ENCODE assay signal across 2 cellular contexts in the genomic region with DNA sequence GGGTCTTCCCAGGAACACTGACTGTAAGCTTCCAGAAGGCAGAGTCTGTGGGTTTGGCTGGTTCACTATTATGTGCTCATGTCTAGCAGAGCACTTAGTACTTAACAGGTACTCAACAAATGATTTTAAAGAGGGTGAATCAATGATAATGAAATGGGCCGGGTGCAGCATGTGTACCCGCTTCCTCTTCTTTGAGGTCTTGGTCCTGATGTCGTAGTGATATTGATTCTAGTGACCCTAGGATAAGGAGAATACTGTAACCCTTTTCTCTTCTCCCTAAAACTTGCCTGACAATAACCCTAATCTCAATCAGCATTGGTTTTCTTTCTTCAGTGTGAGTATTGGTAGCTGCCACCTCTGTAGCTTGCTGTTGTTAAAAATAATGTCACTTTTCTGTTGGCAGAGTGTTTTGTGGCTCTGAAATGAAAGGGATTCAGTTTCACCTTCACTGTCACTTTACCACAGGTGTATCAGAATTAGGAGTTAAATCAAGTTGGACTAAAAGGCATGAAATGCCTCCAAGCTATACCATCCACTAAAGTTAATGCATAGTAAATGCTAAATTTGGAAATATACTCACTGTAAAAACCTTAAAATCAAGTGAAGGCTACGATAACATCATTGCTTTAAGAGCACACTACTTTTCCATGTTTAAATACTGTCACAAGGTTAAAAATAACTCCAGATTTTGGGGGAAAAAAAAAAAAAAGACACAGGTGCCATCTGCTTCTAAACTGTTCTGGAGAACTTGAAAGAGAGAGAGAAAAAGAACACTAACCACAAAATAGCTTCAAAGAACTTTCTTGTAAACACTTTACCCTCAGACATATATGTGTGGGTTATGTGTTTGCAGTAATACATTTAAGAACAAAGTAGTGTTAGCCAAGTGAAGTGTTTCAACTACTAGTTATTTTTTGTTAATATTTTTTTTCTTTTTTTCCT.
TF ChIP-seq lines count a peak whose summit lies in the region.

No MANE protein-coding gene starts in this region.

TF ChIP-seq in GM12891, 5 proteins besides CTCF, POLR2A, EP300 and RAD21:
- TF ChIP-seq TAF1 (IDR thresholded peaks at IDR 0.05; ENCODE audit: low read depth, low read length) (no peak), SPI1 (IDR thresholded peaks at IDR 0.05; ENCODE audit: low read depth, low read length) (peak; percentile 91)

TF ChIP-seq in GM12878, 131 proteins besides CTCF, POLR2A, EP300 and RAD21 (continues in another document):
- no peak for TF ChIP-seq PAX5 (IDR thresholded peaks at IDR 0.05; ENCODE audit: borderline replicate concordance, low read depth, low read length)
- TF ChIP-seq WRNIP1 (IDR thresholded peaks at IDR 0.05; ENCODE audit: borderline replicate concordance, low read depth, low read length), result no peak
- TF ChIP-seq, protein P1, sequence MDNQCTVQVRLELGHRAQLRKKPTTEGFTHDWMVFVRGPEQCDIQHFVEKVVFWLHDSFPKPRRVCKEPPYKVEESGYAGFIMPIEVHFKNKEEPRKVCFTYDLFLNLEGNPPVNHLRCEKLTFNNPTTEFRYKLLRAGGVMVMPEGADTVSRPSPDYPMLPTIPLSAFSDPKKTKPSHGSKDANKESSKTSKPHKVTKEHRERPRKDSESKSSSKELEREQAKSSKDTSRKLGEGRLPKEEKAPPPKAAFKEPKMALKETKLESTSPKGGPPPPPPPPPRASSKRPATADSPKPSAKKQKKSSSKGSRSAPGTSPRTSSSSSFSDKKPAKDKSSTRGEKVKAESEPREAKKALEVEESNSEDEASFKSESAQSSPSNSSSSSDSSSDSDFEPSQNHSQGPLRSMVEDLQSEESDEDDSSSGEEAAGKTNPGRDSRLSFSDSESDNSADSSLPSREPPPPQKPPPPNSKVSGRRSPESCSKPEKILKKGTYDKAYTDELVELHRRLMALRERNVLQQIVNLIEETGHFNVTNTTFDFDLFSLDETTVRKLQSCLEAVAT (IDR thresholded peaks at IDR 0.05), result 0 out of 2 replicates have a peak, but pooled peaks have one; percentile 5
- no peak for TF ChIP-seq NR2F1 (conservative IDR thresholded peaks at IDR 0.05)
- TF ChIP-seq MYC (IDR thresholded peaks at IDR 0.05; ENCODE audit: insufficient read depth, insufficient read length, insufficient replicate concordance, low read length, severe bottlenecking), result no peak
- TF ChIP-seq SMARCA5 (IDR thresholded peaks at IDR 0.05), result no peak
- no peak for TF ChIP-seq ZNF274 (IDR thresholded peaks at IDR 0.05; ENCODE audit: insufficient read depth, insufficient read length)
- no peak for TF ChIP-seq TARDBP (IDR thresholded peaks at IDR 0.05; ENCODE audit: borderline replicate concordance)
- TF ChIP-seq SREBF1 (IDR thresholded peaks at IDR 0.05; ENCODE audit: low read length), result no peak
- TF ChIP-seq CEBPB (IDR thresholded peaks at IDR 0.05; ENCODE audit: borderline replicate concordance in 1 of 2, low read depth in 2 of 2, low read length in 2 of 2), result no peak
- TF ChIP-seq, protein P2, sequence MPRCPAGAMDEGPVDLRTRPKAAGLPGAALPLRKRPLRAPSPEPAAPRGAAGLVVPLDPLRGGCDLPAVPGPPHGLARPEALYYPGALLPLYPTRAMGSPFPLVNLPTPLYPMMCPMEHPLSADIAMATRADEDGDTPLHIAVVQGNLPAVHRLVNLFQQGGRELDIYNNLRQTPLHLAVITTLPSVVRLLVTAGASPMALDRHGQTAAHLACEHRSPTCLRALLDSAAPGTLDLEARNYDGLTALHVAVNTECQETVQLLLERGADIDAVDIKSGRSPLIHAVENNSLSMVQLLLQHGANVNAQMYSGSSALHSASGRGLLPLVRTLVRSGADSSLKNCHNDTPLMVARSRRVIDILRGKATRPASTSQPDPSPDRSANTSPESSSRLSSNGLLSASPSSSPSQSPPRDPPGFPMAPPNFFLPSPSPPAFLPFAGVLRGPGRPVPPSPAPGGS (IDR thresholded peaks at IDR 0.05; ENCODE audit: borderline replicate concordance, insufficient read depth, low read depth, low read length, poor library complexity, severe bottlenecking), result no peak
- TF ChIP-seq NRF1 (conservative IDR thresholded peaks at IDR 0.05; ENCODE audit: low read depth, low read length), result no peak
- TF ChIP-seq ASH2L (IDR thresholded peaks at IDR 0.05; ENCODE audit: borderline replicate concordance, low read depth), result no peak
- peak; percentile 59 to 79; a peak in 3 of 4 replicates for TF ChIP-seq IKZF2 (IDR thresholded peaks at IDR 0.05)
- TF ChIP-seq PAX8 (IDR thresholded peaks at IDR 0.05), result no peak
- TF ChIP-seq ZNF207 (IDR thresholded peaks at IDR 0.05; ENCODE audit: borderline replicate concordance), result no peak
- TF ChIP-seq TBL1XR1 (IDR thresholded peaks at IDR 0.05; ENCODE audit: low read depth, low read length), result no peak
- no peak for TF ChIP-seq NR2C2 (IDR thresholded peaks at IDR 0.05; ENCODE audit: borderline replicate concordance, control insufficient read depth, insufficient read length, low read depth)
- no peak for TF ChIP-seq EGR1 (IDR thresholded peaks at IDR 0.05; ENCODE audit: borderline replicate concordance in 1 of 2, low read depth in 2 of 2, low read length in 2 of 2)
- TF ChIP-seq, protein P3, sequence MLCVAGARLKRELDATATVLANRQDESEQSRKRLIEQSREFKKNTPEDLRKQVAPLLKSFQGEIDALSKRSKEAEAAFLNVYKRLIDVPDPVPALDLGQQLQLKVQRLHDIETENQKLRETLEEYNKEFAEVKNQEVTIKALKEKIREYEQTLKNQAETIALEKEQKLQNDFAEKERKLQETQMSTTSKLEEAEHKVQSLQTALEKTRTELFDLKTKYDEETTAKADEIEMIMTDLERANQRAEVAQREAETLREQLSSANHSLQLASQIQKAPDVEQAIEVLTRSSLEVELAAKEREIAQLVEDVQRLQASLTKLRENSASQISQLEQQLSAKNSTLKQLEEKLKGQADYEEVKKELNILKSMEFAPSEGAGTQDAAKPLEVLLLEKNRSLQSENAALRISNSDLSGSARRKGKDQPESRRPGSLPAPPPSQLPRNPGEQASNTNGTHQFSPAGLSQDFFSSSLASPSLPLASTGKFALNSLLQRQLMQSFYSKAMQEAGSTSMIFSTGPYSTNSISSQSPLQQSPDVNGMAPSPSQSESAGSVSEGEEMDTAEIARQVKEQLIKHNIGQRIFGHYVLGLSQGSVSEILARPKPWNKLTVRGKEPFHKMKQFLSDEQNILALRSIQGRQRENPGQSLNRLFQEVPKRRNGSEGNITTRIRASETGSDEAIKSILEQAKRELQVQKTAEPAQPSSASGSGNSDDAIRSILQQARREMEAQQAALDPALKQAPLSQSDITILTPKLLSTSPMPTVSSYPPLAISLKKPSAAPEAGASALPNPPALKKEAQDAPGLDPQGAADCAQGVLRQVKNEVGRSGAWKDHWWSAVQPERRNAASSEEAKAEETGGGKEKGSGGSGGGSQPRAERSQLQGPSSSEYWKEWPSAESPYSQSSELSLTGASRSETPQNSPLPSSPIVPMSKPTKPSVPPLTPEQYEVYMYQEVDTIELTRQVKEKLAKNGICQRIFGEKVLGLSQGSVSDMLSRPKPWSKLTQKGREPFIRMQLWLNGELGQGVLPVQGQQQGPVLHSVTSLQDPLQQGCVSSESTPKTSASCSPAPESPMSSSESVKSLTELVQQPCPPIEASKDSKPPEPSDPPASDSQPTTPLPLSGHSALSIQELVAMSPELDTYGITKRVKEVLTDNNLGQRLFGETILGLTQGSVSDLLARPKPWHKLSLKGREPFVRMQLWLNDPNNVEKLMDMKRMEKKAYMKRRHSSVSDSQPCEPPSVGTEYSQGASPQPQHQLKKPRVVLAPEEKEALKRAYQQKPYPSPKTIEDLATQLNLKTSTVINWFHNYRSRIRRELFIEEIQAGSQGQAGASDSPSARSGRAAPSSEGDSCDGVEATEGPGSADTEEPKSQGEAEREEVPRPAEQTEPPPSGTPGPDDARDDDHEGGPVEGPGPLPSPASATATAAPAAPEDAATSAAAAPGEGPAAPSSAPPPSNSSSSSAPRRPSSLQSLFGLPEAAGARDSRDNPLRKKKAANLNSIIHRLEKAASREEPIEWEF (IDR thresholded peaks at IDR 0.05; ENCODE audit: insufficient replicate concordance, low read depth, low read length), result no peak
- peak; percentile 61 for TF ChIP-seq IKZF1 (conservative IDR thresholded peaks at IDR 0.05)
- no peak for TF ChIP-seq KAT2A (conservative IDR thresholded peaks at IDR 0.05; ENCODE audit: control insufficient read depth, low read depth, low read length)
- TF ChIP-seq RELA (IDR thresholded peaks at IDR 0.05; ENCODE audit: borderline replicate concordance, partially characterized antibody), result no peak
- no peak for TF ChIP-seq FOS (IDR thresholded peaks at IDR 0.05; ENCODE audit: borderline replicate concordance, extremely low read depth, insufficient read length)
- TF ChIP-seq ESRRA (IDR thresholded peaks at IDR 0.05; ENCODE audit: low read length), result no peak
- TF ChIP-seq PRDM15 (CRISPR knock-in tag; IDR thresholded peaks at IDR 0.05), result no peak
- no peak for TF ChIP-seq ZZZ3 (IDR thresholded peaks at IDR 0.05; ENCODE audit: control insufficient read depth, insufficient read length, low read depth)
- peak; percentile 37; the same call in 1 of the 2 replicates for TF ChIP-seq ATF7 (IDR thresholded peaks at IDR 0.05; ENCODE audit: low read depth)
- 0 out of 2 replicates have a peak, but pooled peaks have one; percentile 42 for TF ChIP-seq IRF4 (IDR thresholded peaks at IDR 0.05; ENCODE audit: low read depth, low read length)
- no peak for TF ChIP-seq FOXM1 (IDR thresholded peaks at IDR 0.05; ENCODE audit: low read depth, low read length)
- TF ChIP-seq HCFC1 (IDR thresholded peaks at IDR 0.05; ENCODE audit: low read length), result no peak
- TF ChIP-seq ZNF217 (IDR thresholded peaks at IDR 0.05), result peak; percentile 49; the same call in 1 of the 2 replicates
- no peak for TF ChIP-seq SUZ12 (IDR thresholded peaks at IDR 0.05; ENCODE audit: unreplicated experiment)
- no peak for TF ChIP-seq POLR2AphosphoS2 (IDR thresholded peaks at IDR 0.05; ENCODE audit: low read depth, low read length)
- peak; percentile 90 for TF ChIP-seq SPI1 (IDR thresholded peaks at IDR 0.05; ENCODE audit: borderline replicate concordance, insufficient read depth, low read depth, low read length)
- TF ChIP-seq BMI1 (IDR thresholded peaks at IDR 0.05; ENCODE audit: borderline replicate concordance), result no peak
- TF ChIP-seq, protein P4, sequence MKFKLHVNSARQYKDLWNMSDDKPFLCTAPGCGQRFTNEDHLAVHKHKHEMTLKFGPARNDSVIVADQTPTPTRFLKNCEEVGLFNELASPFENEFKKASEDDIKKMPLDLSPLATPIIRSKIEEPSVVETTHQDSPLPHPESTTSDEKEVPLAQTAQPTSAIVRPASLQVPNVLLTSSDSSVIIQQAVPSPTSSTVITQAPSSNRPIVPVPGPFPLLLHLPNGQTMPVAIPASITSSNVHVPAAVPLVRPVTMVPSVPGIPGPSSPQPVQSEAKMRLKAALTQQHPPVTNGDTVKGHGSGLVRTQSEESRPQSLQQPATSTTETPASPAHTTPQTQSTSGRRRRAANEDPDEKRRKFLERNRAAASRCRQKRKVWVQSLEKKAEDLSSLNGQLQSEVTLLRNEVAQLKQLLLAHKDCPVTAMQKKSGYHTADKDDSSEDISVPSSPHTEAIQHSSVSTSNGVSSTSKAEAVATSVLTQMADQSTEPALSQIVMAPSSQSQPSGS (IDR thresholded peaks at IDR 0.05; ENCODE audit: low read length), result peak; percentile 56; the same call in 1 of the 2 replicates
- no peak for TF ChIP-seq ZBTB40 (IDR thresholded peaks at IDR 0.05; ENCODE audit: borderline replicate concordance)
- TF ChIP-seq ETV6 (conservative IDR thresholded peaks at IDR 0.05 in 1 of 2, IDR thresholded peaks at IDR 0.05 in 1 of 2; ENCODE audit: borderline replicate concordance in 1 of 2, low read depth in 1 of 2), result 0 out of 4 replicates have a peak, but pooled peaks of 1 of the 2 experiments have one; percentile 17
- peak; percentile 71 for TF ChIP-seq TCF7 (IDR thresholded peaks at IDR 0.05; ENCODE audit: borderline replicate concordance)
